14 cellular contexts compared by ENCODE assay signal in the genomic region with DNA sequence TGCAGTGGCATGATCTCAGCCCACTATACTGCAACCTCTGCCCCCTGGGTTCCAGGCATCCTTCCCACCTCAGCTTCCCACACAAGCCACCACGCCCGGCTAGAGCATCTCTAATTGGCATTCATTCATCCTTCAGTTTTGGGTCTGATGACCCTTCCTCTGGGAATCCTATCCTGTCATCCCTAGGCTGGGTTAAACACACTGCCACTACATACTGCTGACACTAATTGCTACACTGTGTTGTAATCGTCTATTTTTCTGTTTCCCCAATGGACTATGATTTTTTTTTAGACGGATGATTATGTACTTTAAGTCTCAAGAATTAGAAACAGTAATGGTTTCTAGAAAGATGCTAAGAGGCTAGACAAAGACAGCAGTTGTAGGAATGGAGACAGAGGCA.
DNase-seq lines count a peak whose midpoint lies in the region; ATAC-seq and TF ChIP-seq lines count a peak whose summit lies in the region.
"Had no signal": no experiment of that assay in that cellular context is flagged by ENCODE, and none has a peak within 500 bp of the region (broad histone marks: within the 10 kb centered on the region; RNA-seq: fewer than 3 reads in every experiment).

No MANE protein-coding gene starts in this region.

- no peak for DNase-seq in sciatic nerve (ENCODE audit: low spot score)
- no peak for DNase-seq in activated CD4-positive, alpha-beta memory T cell treated with anti-CD3 and anti-CD28 coated beads, Interleukin-2, amount 10 ng/mL, durations not matched to agents 7 days and 5 days
- DNase-seq: BE2C; CD4-positive, alpha-beta memory T cell; DMS79; GOT3 had no signal

- CTCF ChIA-PET in activated CD4-positive, alpha-beta memory T cell treated with anti-CD3 and anti-CD28 coated beads, Interleukin-2, amount 10 ng/mL, durations not matched to agents 7 days and 5 days (lab: Charles Lee) = no interaction called here

- TF ChIP-seq EP300 in neural cell (conservative IDR thresholded peaks at IDR 0.05; ENCODE audit: poor library complexity, severe bottlenecking) (peak; percentile 80), gastroesophageal sphincter (IDR thresholded peaks at IDR 0.05) (no peak)

- no peaks in the 10 kb centered on the region for H3K79me2 ChIP-seq in neural cell (replicated peaks; ENCODE audit: insufficient read depth, low read length)

- H3K4me1 ChIP-seq in gastroesophageal sphincter = no peaks in the 10 kb centered on the region
- H3K4me1 ChIP-seq: A549, BE2C had no signal

- no peak for TF ChIP-seq POLR2A in gastroesophageal sphincter (IDR thresholded peaks at IDR 0.05)

- no peaks in the 10 kb centered on the region for H3K27me3 ChIP-seq in neural cell (ENCODE audit: insufficient read depth, low read depth, low read length)
- no peaks in the 10 kb centered on the region for H3K27me3 ChIP-seq in gastroesophageal sphincter
- H3K27me3 ChIP-seq: BE2C had no signal

- intact Hi-C loops in sciatic nerve (cut with DNase I) = no loop called here

- no peaks in the 10 kb centered on the region for H3K36me3 Mint-ChIP-seq in activated T-helper 17 cell treated with anti-CD3 and anti-CD28 coated beads, Interleukin-2, amount 50 U/mL, for 72 hours (ENCODE audit: low read depth)
- no peaks in the 10 kb centered on the region for H3K36me3 Mint-ChIP-seq in activated CD4-positive, alpha-beta memory T cell treated with anti-CD3 and anti-CD28 coated beads, Interleukin-2, amount 10 ng/mL, durations not matched to agents 7 days and 5 days (ENCODE audit: low read depth)
- H3K36me3 Mint-ChIP-seq: CD4-positive, alpha-beta memory T cell had no signal

- no peaks in the 10 kb centered on the region for H3K9me3 ChIP-seq in neural cell (ENCODE audit: low read length)
- H3K9me3 ChIP-seq in gastroesophageal sphincter = no peaks in the 10 kb centered on the region
- H3K9me3 ChIP-seq: A549, BE2C, HAP-1 had no signal

- H3K4me1 Mint-ChIP-seq in activated T-helper 17 cell treated with anti-CD3 and anti-CD28 coated beads, Interleukin-2, amount 50 U/mL, for 72 hours = no peaks in the 10 kb centered on the region
- no peaks in the 10 kb centered on the region for H3K4me1 Mint-ChIP-seq in activated CD4-positive, alpha-beta memory T cell treated with anti-CD3 and anti-CD28 coated beads, Interleukin-2, amount 10 ng/mL, durations not matched to agents 7 days and 5 days
- H3K4me1 Mint-ChIP-seq: CD4-positive, alpha-beta memory T cell had no signal

- no peaks in the 10 kb centered on the region for H3F3A ChIP-seq in neural cell (ENCODE audit: insufficient read depth, low read length, poor library complexity, severe bottlenecking)

- TF ChIP-seq CTCF in neural cell (IDR thresholded peaks at IDR 0.05; ENCODE audit: poor library complexity, severe bottlenecking) (no peak), gastroesophageal sphincter (IDR thresholded peaks at IDR 0.05) (no peak)

- no peak overlapping the region for H2AFZ ChIP-seq in neural cell (ENCODE audit: low read depth, low read length)

- no peak overlapping the region for H3K4me3 Mint-ChIP-seq in activated T-helper 17 cell treated with anti-CD3 and anti-CD28 coated beads, Interleukin-2, amount 50 U/mL, for 72 hours
- no peak overlapping the region for H3K4me3 Mint-ChIP-seq in activated CD4-positive, alpha-beta memory T cell treated with anti-CD3 and anti-CD28 coated beads, Interleukin-2, amount 10 ng/mL, durations not matched to agents 7 days and 5 days
- H3K4me3 Mint-ChIP-seq: CD4-positive, alpha-beta memory T cell had no signal

- 0 to 58% methylated on average over 1 to 4 of the region's 4 CpGs for WGBS in gastroesophageal sphincter (ENCODE audit: low coverage in 1 of 2), 2 donors

- POLR2A ChIA-PET in activated CD4-positive, alpha-beta memory T cell treated with anti-CD3 and anti-CD28 coated beads, Interleukin-2, amount 10 ng/mL, durations not matched to agents 7 days and 5 days (lab: Charles Lee) = no interaction called here

- no peak overlapping the region for H3K9ac ChIP-seq in neural cell (ENCODE audit: low read length)

- no peak overlapping the region for H3K4me2 ChIP-seq in neural cell (ENCODE audit: low read length)
- H3K4me2 ChIP-seq: A549 had no signal

- H3K9me3 Mint-ChIP-seq in activated T-helper 17 cell treated with anti-CD3 and anti-CD28 coated beads, Interleukin-2, amount 50 U/mL, for 72 hours = no peaks in the 10 kb centered on the region
- H3K9me3 Mint-ChIP-seq in activated CD4-positive, alpha-beta memory T cell treated with anti-CD3 and anti-CD28 coated beads, Interleukin-2, amount 10 ng/mL, durations not matched to agents 7 days and 5 days = no peaks in the 10 kb centered on the region
- H3K9me3 Mint-ChIP-seq: CD4-positive, alpha-beta memory T cell had no signal

- H3K4me3 ChIP-seq in neural cell (ENCODE audit: low read length) = peak overlapping the region; percentile 14
- no peak overlapping the region for H3K4me3 ChIP-seq in gastroesophageal sphincter
- H3K4me3 ChIP-seq: A549, HAP-1 had no signal

- no peaks in the 10 kb centered on the region for H4K20me1 ChIP-seq in neural cell (ENCODE audit: insufficient read depth)

- H3K36me3 ChIP-seq in neural cell (ENCODE audit: insufficient read depth, low read length) (no peaks in the 10 kb centered on the region), gastroesophageal sphincter (no peaks in the 10 kb centered on the region)
- H3K36me3 ChIP-seq: BE2C, HAP-1 had no signal

- TF ChIP-seq RAD21 in neural cell (conservative IDR thresholded peaks at IDR 0.05) = no peak

- H3K9me2 ChIP-seq in neural cell (ENCODE audit: insufficient read depth, low read length) = no peaks in the 10 kb centered on the region

- H3K27ac ChIP-seq in neural cell (ENCODE audit: low read length) = peak overlapping the region; percentile 64
- H3K27ac ChIP-seq in gastroesophageal sphincter = no peak overlapping the region
- H3K27ac ChIP-seq: A549, C4-2B, HL-60 had no signal

- H3K27me3 Mint-ChIP-seq in activated T-helper 17 cell treated with anti-CD3 and anti-CD28 coated beads, Interleukin-2, amount 50 U/mL, for 72 hours = peaks cover 3% of the 10 kb centered on the region
- peaks cover 6% of the 10 kb centered on the region for H3K27me3 Mint-ChIP-seq in activated CD4-positive, alpha-beta memory T cell treated with anti-CD3 and anti-CD28 coated beads, Interleukin-2, amount 10 ng/mL, durations not matched to agents 7 days and 5 days

- H3K27ac Mint-ChIP-seq in activated T-helper 17 cell treated with anti-CD3 and anti-CD28 coated beads, Interleukin-2, amount 50 U/mL, for 72 hours = peak overlapping the region; percentile 3
- H3K27ac Mint-ChIP-seq in activated CD4-positive, alpha-beta memory T cell treated with anti-CD3 and anti-CD28 coated beads, Interleukin-2, amount 10 ng/mL, durations not matched to agents 7 days and 5 days = no peak overlapping the region
- H3K27ac Mint-ChIP-seq: CD4-positive, alpha-beta memory T cell had no signal

- no peak for ATAC-seq in activated T-helper 17 cell treated with anti-CD3 and anti-CD28 coated beads, Interleukin-2, amount 50 U/mL, for 72 hours (replicated peaks)
- ATAC-seq in sciatic nerve (peak; percentile 36), HG03571 (IDR thresholded peaks at IDR 0.05; ENCODE audit: unreplicated experiment) (no peak), gastroesophageal sphincter (no peak)
- ATAC-seq: A549 had no signal

TF ChIP-seq in neural cell, 6 proteins besides CTCF, POLR2A, EP300 and RAD21:
- TF ChIP-seq POLR2AphosphoS5 (IDR thresholded peaks at IDR 0.05) (peak; percentile 77), MXI1 (conservative IDR thresholded peaks at IDR 0.05; ENCODE audit: poor library complexity, severe bottlenecking) (no peak), SMC3 (conservative IDR thresholded peaks at IDR 0.05; ENCODE audit: poor library complexity) (no peak), TAF1 (IDR thresholded peaks at IDR 0.05; ENCODE audit: low read depth) (no peak), EZH2 (IDR thresholded peaks at IDR 0.05; ENCODE audit: borderline replicate concordance, insufficient read depth, low read length, poor library complexity, severe bottlenecking) (no peak)
- TF ChIP-seq, protein P1, sequence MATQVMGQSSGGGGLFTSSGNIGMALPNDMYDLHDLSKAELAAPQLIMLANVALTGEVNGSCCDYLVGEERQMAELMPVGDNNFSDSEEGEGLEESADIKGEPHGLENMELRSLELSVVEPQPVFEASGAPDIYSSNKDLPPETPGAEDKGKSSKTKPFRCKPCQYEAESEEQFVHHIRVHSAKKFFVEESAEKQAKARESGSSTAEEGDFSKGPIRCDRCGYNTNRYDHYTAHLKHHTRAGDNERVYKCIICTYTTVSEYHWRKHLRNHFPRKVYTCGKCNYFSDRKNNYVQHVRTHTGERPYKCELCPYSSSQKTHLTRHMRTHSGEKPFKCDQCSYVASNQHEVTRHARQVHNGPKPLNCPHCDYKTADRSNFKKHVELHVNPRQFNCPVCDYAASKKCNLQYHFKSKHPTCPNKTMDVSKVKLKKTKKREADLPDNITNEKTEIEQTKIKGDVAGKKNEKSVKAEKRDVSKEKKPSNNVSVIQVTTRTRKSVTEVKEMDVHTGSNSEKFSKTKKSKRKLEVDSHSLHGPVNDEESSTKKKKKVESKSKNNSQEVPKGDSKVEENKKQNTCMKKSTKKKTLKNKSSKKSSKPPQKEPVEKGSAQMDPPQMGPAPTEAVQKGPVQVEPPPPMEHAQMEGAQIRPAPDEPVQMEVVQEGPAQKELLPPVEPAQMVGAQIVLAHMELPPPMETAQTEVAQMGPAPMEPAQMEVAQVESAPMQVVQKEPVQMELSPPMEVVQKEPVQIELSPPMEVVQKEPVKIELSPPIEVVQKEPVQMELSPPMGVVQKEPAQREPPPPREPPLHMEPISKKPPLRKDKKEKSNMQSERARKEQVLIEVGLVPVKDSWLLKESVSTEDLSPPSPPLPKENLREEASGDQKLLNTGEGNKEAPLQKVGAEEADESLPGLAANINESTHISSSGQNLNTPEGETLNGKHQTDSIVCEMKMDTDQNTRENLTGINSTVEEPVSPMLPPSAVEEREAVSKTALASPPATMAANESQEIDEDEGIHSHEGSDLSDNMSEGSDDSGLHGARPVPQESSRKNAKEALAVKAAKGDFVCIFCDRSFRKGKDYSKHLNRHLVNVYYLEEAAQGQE (IDR thresholded peaks at IDR 0.05; ENCODE audit: borderline replicate concordance) = no peak
